1 cellular context compared by ENCODE assay signal in genomic region chr9:87641067-87641466, GRCh38.
TF ChIP-seq lines count a peak whose summit lies in the region.

No MANE protein-coding gene starts in this region.

TF ChIP-seq in GM23338, 12 proteins besides CTCF, POLR2A, EP300 and RAD21 (continued from another document):
- TF ChIP-seq REST (IDR thresholded peaks at IDR 0.05; ENCODE audit: unreplicated experiment) (no peak), JUNB (IDR thresholded peaks at IDR 0.05; ENCODE audit: unreplicated experiment) (no peak), CREB1 (CRISPR knock-in tag; IDR thresholded peaks at IDR 0.05; ENCODE audit: low read depth) (no peak), ZNF114 (CRISPR knock-in tag; IDR thresholded peaks at IDR 0.05) (no peak), STAT1 (IDR thresholded peaks at IDR 0.05; ENCODE audit: unreplicated experiment) (no peak), POLR2AphosphoS5 (IDR thresholded peaks at IDR 0.05; ENCODE audit: low read depth) (no peak), EZH2phosphoT487 (IDR thresholded peaks at IDR 0.05; ENCODE audit: unreplicated experiment) (no peak)
